In genomic region chr11:8979365-8979764, GRCh38 we compare ENCODE assay signal across 21 cellular contexts. TPM values are rescaled to one million over a fixed set of nuclear protein-coding genes. Genes with fewer than 3 reads are reported as not detected.
"Had no signal": no experiment of that assay in that cellular context is flagged by ENCODE, and none has a peak within 500 bp of the region (broad histone marks: within the 10 kb centered on the region; RNA-seq: fewer than 3 reads in every experiment).

No MANE protein-coding gene starts in this region.

RNA-seq across cellular contexts. Expression of gene ASCL3, which starts 36.5 kb away (rescaled TPM):
- total RNA-seq: activated naive CD4-positive, alpha-beta T cell treated with anti-CD3 and anti-CD28 coated beads for 36 hours; activated naive CD4-positive, alpha-beta T cell treated with anti-CD3 and anti-CD28 coated beads, Interleukin-2, amount 50 U/mL, for 72 hours; activated naive CD8-positive, alpha-beta T cell treated with anti-CD3 and anti-CD28 coated beads for 36 hours; activated naive CD8-positive, alpha-beta T cell treated with anti-CD3 and anti-CD28 coated beads, Interleukin-2, amount 10 ng/mL, durations not matched to agents 7 days and 5 days; activated T-cell treated with anti-CD3 and anti-CD28 coated beads, Interleukin-2, amount 50 U/mL, for 4 hours; activated T-cell treated with anti-CD3 and anti-CD28 coated beads, Interleukin-2, amount 50 U/mL, for 72 hours; activated T-helper 1 cell treated with anti-CD3 and anti-CD28 coated beads, Interleukin-12 subunit alpha, Interleukin-12 subunit beta, Interleukin-2, Interleukin-4 antibody, amounts not matched to agents 30 ng/mL and 10 ng/mL and 1 ng/mL, durations not matched to agents 14 hours and 24 hours and 36 hours; activated T-helper 17 cell treated with anti-CD3 and anti-CD28 coated beads, Interleukin-2, amount 50 U/mL, for 72 hours; activated T-helper 2 cell treated with anti-CD3 and anti-CD28 coated beads, Interferon-gamma antibody, Interleukin-2, Interleukin-4, amounts not matched to agents 10 μg/mL and 5 μg/mL and 100 μg/mL, durations not matched to agents 14 hours and 24 hours and 36 hours; adrenal gland; aorta; ascending aorta; astrocyte; body of pancreas; breast epithelium; bronchial epithelial cell; cardiac muscle cell; cardiac septum; cerebellum; chondrocyte had no signal
- polyA plus RNA-seq: adrenal gland, aorta, cardiac muscle cell had no signal

RNA-seq across cellular contexts. Expression of gene C11orf16, which starts 46.6 kb away (rescaled TPM):
- total RNA-seq: activated naive CD4-positive, alpha-beta T cell treated with anti-CD3 and anti-CD28 coated beads for 36 hours; activated naive CD4-positive, alpha-beta T cell treated with anti-CD3 and anti-CD28 coated beads, Interleukin-2, amount 50 U/mL, for 72 hours; activated naive CD8-positive, alpha-beta T cell treated with anti-CD3 and anti-CD28 coated beads for 36 hours; activated naive CD8-positive, alpha-beta T cell treated with anti-CD3 and anti-CD28 coated beads, Interleukin-2, amount 10 ng/mL, durations not matched to agents 7 days and 5 days; activated T-cell treated with anti-CD3 and anti-CD28 coated beads, Interleukin-2, amount 50 U/mL, for 4 hours; activated T-cell treated with anti-CD3 and anti-CD28 coated beads, Interleukin-2, amount 50 U/mL, for 72 hours; activated T-helper 1 cell treated with anti-CD3 and anti-CD28 coated beads, Interleukin-12 subunit alpha, Interleukin-12 subunit beta, Interleukin-2, Interleukin-4 antibody, amounts not matched to agents 30 ng/mL and 10 ng/mL and 1 ng/mL, durations not matched to agents 14 hours and 24 hours and 36 hours; activated T-helper 17 cell treated with anti-CD3 and anti-CD28 coated beads, Interleukin-2, amount 50 U/mL, for 72 hours; activated T-helper 2 cell treated with anti-CD3 and anti-CD28 coated beads, Interferon-gamma antibody, Interleukin-2, Interleukin-4, amounts not matched to agents 10 μg/mL and 5 μg/mL and 100 μg/mL, durations not matched to agents 14 hours and 24 hours and 36 hours; adrenal gland; aorta; ascending aorta; astrocyte; body of pancreas; breast epithelium; bronchial epithelial cell; cardiac muscle cell; cardiac septum; cerebellum; chondrocyte had no signal
- polyA plus RNA-seq: adipose tissue, aorta, cardiac muscle cell had no signal
